8 cellular contexts compared by ENCODE assay signal in the genomic region with DNA sequence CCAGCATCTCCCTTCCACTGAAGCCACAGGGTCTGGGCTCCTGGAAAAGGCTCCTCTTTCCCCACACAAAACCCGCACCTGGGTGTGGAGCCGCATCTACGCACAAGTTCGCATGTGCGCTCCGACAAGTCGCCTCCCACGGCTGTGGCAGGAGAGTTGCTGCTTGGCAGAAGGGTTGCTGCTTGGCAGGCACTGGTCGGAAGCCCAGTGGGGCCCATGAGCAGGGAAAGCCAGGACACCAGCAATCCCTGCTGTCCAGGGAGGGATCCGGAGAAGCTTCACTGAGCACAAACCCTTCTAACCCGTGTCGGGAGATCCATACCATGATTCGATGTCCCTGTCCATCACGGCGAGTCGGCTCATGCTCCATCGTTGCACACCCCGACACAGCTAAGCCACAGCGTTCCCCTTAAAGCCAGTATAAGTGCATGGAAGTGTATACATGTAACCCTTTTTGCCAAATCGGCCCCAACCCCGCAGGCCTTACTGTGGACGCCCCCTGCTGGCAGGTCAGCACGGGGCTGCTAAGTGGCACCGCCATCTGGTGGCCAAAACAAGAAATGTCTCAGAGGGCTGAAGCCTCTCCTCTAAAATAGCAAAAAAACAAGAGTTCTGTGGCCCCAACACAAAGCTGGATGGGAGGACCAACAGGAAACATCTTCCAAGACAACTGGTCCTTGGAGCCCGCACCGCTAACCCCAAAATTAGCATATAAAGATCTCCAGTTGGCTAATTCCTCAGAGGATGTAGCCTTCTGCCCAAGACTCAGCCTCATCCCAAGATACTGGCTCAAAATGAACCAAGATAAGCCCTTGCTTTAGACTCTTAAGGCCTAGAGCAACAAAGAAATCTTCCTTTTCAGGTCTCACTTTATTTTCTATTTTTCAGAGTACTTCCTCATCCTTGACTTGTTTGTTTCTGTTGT. TPM values are rescaled to one million over a fixed set of nuclear protein-coding genes. Genes with fewer than 3 reads are reported as not detected.
A peak's percentile ranks its signal among the peaks of the same experiment; 100 is the strongest.
DNase-seq lines count a peak whose midpoint lies in the region; ATAC-seq and TF ChIP-seq lines count a peak whose summit lies in the region.

No MANE protein-coding gene starts in this region.

- H4K20me1 ChIP-seq in MM.1S (ENCODE audit: insufficient read depth, low read length) (no peaks in the 10 kb centered on the region), SK-N-SH (ENCODE audit: insufficient read depth) (no peaks in the 10 kb centered on the region)

- peaks cover 19% of the 10 kb centered on the region for H3K27me3 Mint-ChIP-seq in type B pancreatic cell

- H4K91ac ChIP-seq in trophoblast cell (ENCODE audit: low read depth, low read length): no peak overlapping the region

- CTCF ChIA-PET in SK-N-SH (lab: Yijun Ruan, JAX): interaction anchor here (0.6 to 25.6 kb wide), 58 partner anchors 11 to 595 kb away, joined by 3 to 868 read pairs (median 4); a partner anchor contains a TSS

- H3K18ac ChIP-seq in trophoblast cell (ENCODE audit: low read length): no peak overlapping the region

- H3K36me3 ChIP-seq in MM.1S (replicated peaks; ENCODE audit: insufficient read depth, low read length) (no peaks in the 10 kb centered on the region), SK-N-SH (replicated peaks in 1 of 2; ENCODE audit: control insufficient read depth in 1 of 2, insufficient read depth in 2 of 2, low read length in 1 of 2) (no peaks in the 10 kb centered on the region), trophoblast cell (ENCODE audit: control insufficient read depth in 1 of 2, insufficient read depth in 2 of 2, low read length in 2 of 2) (peaks cover 0 to 2% of the 10 kb centered on the region in 2 experiments)

- H2AK5ac ChIP-seq in trophoblast cell (ENCODE audit: low read length): no peak overlapping the region

- DNase-seq in GM12865 (ENCODE audit: low read depth) (peak; percentile 91), MM.1S (peak; percentile 78), SK-N-SH (peak; percentile 88), germinal center (ENCODE audit: low spot score) (peak; percentile 83), trophoblast cell (peak; percentile 75 to 95), type B pancreatic cell (ENCODE audit: extremely low spot score, unreplicated experiment) (peak; percentile 87)
- DNase-seq in activated naive CD4-positive, alpha-beta T cell treated with Interleukin-2 at 50 U/mL for 16 hours: peak; percentile 89

- POLR2A ChIA-PET in SK-N-SH (lab: Yijun Ruan, JAX): no interaction called here

- no peak overlapping the region for H3K4me3 Mint-ChIP-seq in type B pancreatic cell

- H3K23ac ChIP-seq in trophoblast cell (ENCODE audit: low read length): no peak overlapping the region

- H3F3A ChIP-seq in MM.1S (ENCODE audit: insufficient read depth, low read length) (no peaks in the 10 kb centered on the region), SK-N-SH (replicated peaks; ENCODE audit: insufficient read depth) (no peaks in the 10 kb centered on the region)

- ATAC-seq in GM21390 (IDR thresholded peaks at IDR 0.05; ENCODE audit: unreplicated experiment): no peak

- TF ChIP-seq EP300 in SK-N-SH (IDR thresholded peaks at IDR 0.05; ENCODE audit: borderline replicate concordance in 1 of 2, low read depth in 1 of 2, low read length in 1 of 2): no peak

- H3K79me2 ChIP-seq in MM.1S (ENCODE audit: low read length) (no peaks in the 10 kb centered on the region), SK-N-SH (ENCODE audit: insufficient read depth) (no peaks in the 10 kb centered on the region), trophoblast cell (ENCODE audit: control insufficient read depth, insufficient read depth, low read length, poor library complexity) (no peaks in the 10 kb centered on the region)

- TF ChIP-seq CTCF in GM12865 (IDR thresholded peaks at IDR 0.05; ENCODE audit: insufficient read depth, low read depth, low read length, missing control alignments) (peak; percentile 100), MM.1S (IDR thresholded peaks at IDR 0.05; ENCODE audit: low read length) (peak; percentile 100), SK-N-SH (IDR thresholded peaks at IDR 0.05) (peak; percentile 100), type B pancreatic cell (conservative IDR thresholded peaks at IDR 0.05) (peak; percentile 100)

- WGBS in SK-N-SH (ENCODE audit: low lambda C conversion rate): 60% methylated on average over 21 of the region's 26 CpGs
- WGBS in trophoblast cell (ENCODE audit: extremely low coverage, insufficient coverage, insufficient read length): no CpG with 5 or more reads among the region's 26 CpGs

- H3K14ac ChIP-seq in trophoblast cell (ENCODE audit: low read length): no peak overlapping the region

- H2BK120ac ChIP-seq in trophoblast cell (ENCODE audit: insufficient read depth, low read length, poor library complexity): no peak overlapping the region

- no peak overlapping the region for H4K8ac ChIP-seq in trophoblast cell (ENCODE audit: low read depth, low read length)

- no peak overlapping the region for H3K27ac ChIP-seq in MM.1S (ENCODE audit: low read length)
- H3K27ac ChIP-seq in SK-N-SH (ENCODE audit: low read depth in 2 of 2, low read length in 1 of 2): no peak overlapping the region
- H3K27ac ChIP-seq in trophoblast cell (ENCODE audit: low read depth, low read length): no peak overlapping the region

- H3K4me1 ChIP-seq in MM.1S (ENCODE audit: low read length): no peaks in the 10 kb centered on the region
- H3K4me1 ChIP-seq in SK-N-SH (ENCODE audit: control insufficient read depth in 1 of 2, insufficient read depth in 2 of 2, low read depth in 1 of 2, low read length in 1 of 2): peaks cover under 1 to 5% of the 10 kb centered on the region in 2 experiments; a peak in 1 of 4 replicates
- peaks cover 2% of the 10 kb centered on the region in 2 experiments for H3K4me1 ChIP-seq in trophoblast cell (ENCODE audit: control insufficient read depth in 1 of 2, insufficient read depth in 2 of 2, low read length in 2 of 2)

- no peak overlapping the region for H2BK12ac ChIP-seq in trophoblast cell (ENCODE audit: low read length)

- H3K9me3 Mint-ChIP-seq in type B pancreatic cell: no peaks in the 10 kb centered on the region

- H3K79me1 ChIP-seq in trophoblast cell (ENCODE audit: low read length): no peaks in the 10 kb centered on the region

- H3K9me2 ChIP-seq in MM.1S (replicated peaks; ENCODE audit: insufficient read depth, low read length): no peaks in the 10 kb centered on the region
- H3K9me2 ChIP-seq in SK-N-SH: no peaks in the 10 kb centered on the region

- H3K4me2 ChIP-seq in MM.1S (ENCODE audit: low read depth, low read length): no peak overlapping the region
- no peak overlapping the region for H3K4me2 ChIP-seq in SK-N-SH
- H3K4me2 ChIP-seq in trophoblast cell (ENCODE audit: low read length): no peak overlapping the region

- peaks cover 5% of the 10 kb centered on the region for H3K36me3 Mint-ChIP-seq in type B pancreatic cell

- no peak overlapping the region for H4K12ac ChIP-seq in trophoblast cell (ENCODE audit: low read depth, low read length)

- no peak overlapping the region for H3K9ac ChIP-seq in MM.1S (ENCODE audit: low read length)
- H3K9ac ChIP-seq in SK-N-SH: no peak overlapping the region
- no peak overlapping the region for H3K9ac ChIP-seq in trophoblast cell (ENCODE audit: low read length)

- H3K9me3 ChIP-seq in MM.1S (replicated peaks; ENCODE audit: insufficient read depth, low read length) (no peaks in the 10 kb centered on the region), SK-N-SH (no peaks in the 10 kb centered on the region), trophoblast cell (ENCODE audit: insufficient read depth, low read depth, low read length) (peaks cover 2% of the 10 kb centered on the region)

- H3K27me3 ChIP-seq in MM.1S (replicated peaks; ENCODE audit: insufficient read depth, low read length) (peaks cover 15% of the 10 kb centered on the region), SK-N-SH (ENCODE audit: insufficient read depth) (no peaks in the 10 kb centered on the region), trophoblast cell (ENCODE audit: insufficient read depth, low read length) (no peaks in the 10 kb centered on the region)

- H3K4me3 ChIP-seq in GM12865 (ENCODE audit: low read depth, low read length) (no peak overlapping the region), MM.1S (ENCODE audit: low read length) (no peak overlapping the region), SK-N-SH (ENCODE audit: low read depth in 2 of 2, low read length in 1 of 2) (peak overlapping the region in 1 of 2 experiments; percentile 30; a peak in 1 of 4 replicates), trophoblast cell (ENCODE audit: low read depth, low read length) (no peak overlapping the region)

- peak overlapping the region; percentile 42; the same call in 1 of the 2 replicates for H2AFZ ChIP-seq in MM.1S (ENCODE audit: low read length)
- no peak overlapping the region for H2AFZ ChIP-seq in SK-N-SH (ENCODE audit: low read depth)
- H2AFZ ChIP-seq in trophoblast cell (ENCODE audit: insufficient read depth, low read length, poor library complexity): no peak overlapping the region

- peak; percentile 93 for TF ChIP-seq RAD21 in SK-N-SH (IDR thresholded peaks at IDR 0.05; ENCODE audit: low read length)

- H2BK5ac ChIP-seq in trophoblast cell (ENCODE audit: low read depth, low read length, poor library complexity): no peak overlapping the region

- H3K4me1 Mint-ChIP-seq in type B pancreatic cell (ENCODE audit: unreplicated experiment): peaks cover 13% of the 10 kb centered on the region

- H3K4ac ChIP-seq in trophoblast cell (ENCODE audit: low read depth, low read length): no peak overlapping the region

- peak overlapping the region; percentile 62 for H3K27ac Mint-ChIP-seq in type B pancreatic cell

TF ChIP-seq in SK-N-SH, 30 proteins besides CTCF, POLR2A, EP300 and RAD21 (continues in another document):
- no peak for TF ChIP-seq FOXJ3 (CRISPR knock-in tag; IDR thresholded peaks at IDR 0.05)

RNA-seq across cellular contexts. Expression of a gene that starts 8.3 kb away (rescaled TPM):
- polyA plus RNA-seq in SK-N-SH (2012; rRNA removed): not detected in 2 replicates
- polyA plus RNA-seq in SK-N-SH (2012; cell fraction: cytosol; rRNA removed): not detected in 2 replicates
- polyA plus RNA-seq in SK-N-SH (2012; cell fraction: nucleus; rRNA removed): not detected in 2 replicates
- 0.15 and 0.21 TPM in 2 replicates for polyA plus RNA-seq in trophoblast cell (2013)
- total RNA-seq in type B pancreatic cell (ENCODE audit: low replicate concordance): 0.98 and 1.5 TPM in 2 replicates

RNA-seq across cellular contexts. Expression of a gene that starts 33.1 kb away (rescaled TPM):
- 0.15 TPM in 2 replicates for polyA plus RNA-seq in SK-N-SH (2012; rRNA removed)
- polyA plus RNA-seq in SK-N-SH (2012; cell fraction: cytosol; rRNA removed): 0.10 and 0.12 TPM in 2 replicates
- 0.44 and 0.59 TPM in 2 replicates for polyA plus RNA-seq in SK-N-SH (2012; cell fraction: nucleus; rRNA removed)
- polyA plus RNA-seq in trophoblast cell (2013): 1.1 and 1.5 TPM in 2 replicates
- total RNA-seq in type B pancreatic cell (ENCODE audit: low replicate concordance): 0.71 and 5.8 TPM in 2 replicates

RNA-seq across cellular contexts. Expression of a gene that starts 35.7 kb away (rescaled TPM):
- polyA plus RNA-seq in SK-N-SH (2012; rRNA removed): 0.07 and 0.16 TPM in 2 replicates
- 0.06 and 0.07 TPM in 2 replicates for polyA plus RNA-seq in SK-N-SH (2012; cell fraction: cytosol; rRNA removed)
- polyA plus RNA-seq in SK-N-SH (2012; cell fraction: nucleus; rRNA removed): 0.11 and 0.12 TPM in 2 replicates
- polyA plus RNA-seq in trophoblast cell (2013): 8.4 and 8.5 TPM in 2 replicates
- 7.8 and 21.2 TPM in 2 replicates for total RNA-seq in type B pancreatic cell (ENCODE audit: low replicate concordance)

RNA-seq across cellular contexts. Expression of a gene that starts 48.9 kb away (rescaled TPM):
- 7.8 and 9.8 TPM in 2 replicates for polyA plus RNA-seq in SK-N-SH (2012; rRNA removed)
- 10.2 and 10.7 TPM in 2 replicates for polyA plus RNA-seq in SK-N-SH (2012; cell fraction: cytosol; rRNA removed)
- 8.0 and 11.1 TPM in 2 replicates for polyA plus RNA-seq in SK-N-SH (2012; cell fraction: nucleus; rRNA removed)
- polyA plus RNA-seq in trophoblast cell (2013): 35.8 and 37.5 TPM in 2 replicates
- total RNA-seq in type B pancreatic cell (ENCODE audit: low replicate concordance): 12.3 and 23.6 TPM in 2 replicates
